ENCODE assay signal across 1 cellular context in the genomic region with DNA sequence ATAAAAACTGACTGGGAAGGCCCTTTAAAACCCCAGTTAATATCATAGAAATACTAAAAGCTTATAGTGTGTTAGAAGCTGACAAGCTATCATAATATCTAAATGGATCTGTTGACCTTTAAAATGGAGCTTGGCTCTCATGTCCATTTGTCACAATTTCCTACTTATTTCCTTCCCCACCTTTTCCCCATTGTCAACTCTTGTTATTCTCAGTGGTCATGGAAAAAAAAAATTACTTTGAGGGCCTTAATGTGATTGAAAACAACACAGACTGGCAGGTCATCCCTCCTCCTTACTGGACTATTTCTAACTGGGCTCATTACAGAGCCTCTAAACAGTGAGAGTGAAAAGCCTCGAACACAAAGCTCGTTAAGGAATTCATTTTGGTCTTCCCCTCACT.
TF ChIP-seq lines count a peak whose summit lies in the region.

No MANE protein-coding gene starts in this region.

TF ChIP-seq in GM23338, 12 proteins besides CTCF, POLR2A, EP300 and RAD21 (continued from another document):
- TF ChIP-seq, protein P1, sequence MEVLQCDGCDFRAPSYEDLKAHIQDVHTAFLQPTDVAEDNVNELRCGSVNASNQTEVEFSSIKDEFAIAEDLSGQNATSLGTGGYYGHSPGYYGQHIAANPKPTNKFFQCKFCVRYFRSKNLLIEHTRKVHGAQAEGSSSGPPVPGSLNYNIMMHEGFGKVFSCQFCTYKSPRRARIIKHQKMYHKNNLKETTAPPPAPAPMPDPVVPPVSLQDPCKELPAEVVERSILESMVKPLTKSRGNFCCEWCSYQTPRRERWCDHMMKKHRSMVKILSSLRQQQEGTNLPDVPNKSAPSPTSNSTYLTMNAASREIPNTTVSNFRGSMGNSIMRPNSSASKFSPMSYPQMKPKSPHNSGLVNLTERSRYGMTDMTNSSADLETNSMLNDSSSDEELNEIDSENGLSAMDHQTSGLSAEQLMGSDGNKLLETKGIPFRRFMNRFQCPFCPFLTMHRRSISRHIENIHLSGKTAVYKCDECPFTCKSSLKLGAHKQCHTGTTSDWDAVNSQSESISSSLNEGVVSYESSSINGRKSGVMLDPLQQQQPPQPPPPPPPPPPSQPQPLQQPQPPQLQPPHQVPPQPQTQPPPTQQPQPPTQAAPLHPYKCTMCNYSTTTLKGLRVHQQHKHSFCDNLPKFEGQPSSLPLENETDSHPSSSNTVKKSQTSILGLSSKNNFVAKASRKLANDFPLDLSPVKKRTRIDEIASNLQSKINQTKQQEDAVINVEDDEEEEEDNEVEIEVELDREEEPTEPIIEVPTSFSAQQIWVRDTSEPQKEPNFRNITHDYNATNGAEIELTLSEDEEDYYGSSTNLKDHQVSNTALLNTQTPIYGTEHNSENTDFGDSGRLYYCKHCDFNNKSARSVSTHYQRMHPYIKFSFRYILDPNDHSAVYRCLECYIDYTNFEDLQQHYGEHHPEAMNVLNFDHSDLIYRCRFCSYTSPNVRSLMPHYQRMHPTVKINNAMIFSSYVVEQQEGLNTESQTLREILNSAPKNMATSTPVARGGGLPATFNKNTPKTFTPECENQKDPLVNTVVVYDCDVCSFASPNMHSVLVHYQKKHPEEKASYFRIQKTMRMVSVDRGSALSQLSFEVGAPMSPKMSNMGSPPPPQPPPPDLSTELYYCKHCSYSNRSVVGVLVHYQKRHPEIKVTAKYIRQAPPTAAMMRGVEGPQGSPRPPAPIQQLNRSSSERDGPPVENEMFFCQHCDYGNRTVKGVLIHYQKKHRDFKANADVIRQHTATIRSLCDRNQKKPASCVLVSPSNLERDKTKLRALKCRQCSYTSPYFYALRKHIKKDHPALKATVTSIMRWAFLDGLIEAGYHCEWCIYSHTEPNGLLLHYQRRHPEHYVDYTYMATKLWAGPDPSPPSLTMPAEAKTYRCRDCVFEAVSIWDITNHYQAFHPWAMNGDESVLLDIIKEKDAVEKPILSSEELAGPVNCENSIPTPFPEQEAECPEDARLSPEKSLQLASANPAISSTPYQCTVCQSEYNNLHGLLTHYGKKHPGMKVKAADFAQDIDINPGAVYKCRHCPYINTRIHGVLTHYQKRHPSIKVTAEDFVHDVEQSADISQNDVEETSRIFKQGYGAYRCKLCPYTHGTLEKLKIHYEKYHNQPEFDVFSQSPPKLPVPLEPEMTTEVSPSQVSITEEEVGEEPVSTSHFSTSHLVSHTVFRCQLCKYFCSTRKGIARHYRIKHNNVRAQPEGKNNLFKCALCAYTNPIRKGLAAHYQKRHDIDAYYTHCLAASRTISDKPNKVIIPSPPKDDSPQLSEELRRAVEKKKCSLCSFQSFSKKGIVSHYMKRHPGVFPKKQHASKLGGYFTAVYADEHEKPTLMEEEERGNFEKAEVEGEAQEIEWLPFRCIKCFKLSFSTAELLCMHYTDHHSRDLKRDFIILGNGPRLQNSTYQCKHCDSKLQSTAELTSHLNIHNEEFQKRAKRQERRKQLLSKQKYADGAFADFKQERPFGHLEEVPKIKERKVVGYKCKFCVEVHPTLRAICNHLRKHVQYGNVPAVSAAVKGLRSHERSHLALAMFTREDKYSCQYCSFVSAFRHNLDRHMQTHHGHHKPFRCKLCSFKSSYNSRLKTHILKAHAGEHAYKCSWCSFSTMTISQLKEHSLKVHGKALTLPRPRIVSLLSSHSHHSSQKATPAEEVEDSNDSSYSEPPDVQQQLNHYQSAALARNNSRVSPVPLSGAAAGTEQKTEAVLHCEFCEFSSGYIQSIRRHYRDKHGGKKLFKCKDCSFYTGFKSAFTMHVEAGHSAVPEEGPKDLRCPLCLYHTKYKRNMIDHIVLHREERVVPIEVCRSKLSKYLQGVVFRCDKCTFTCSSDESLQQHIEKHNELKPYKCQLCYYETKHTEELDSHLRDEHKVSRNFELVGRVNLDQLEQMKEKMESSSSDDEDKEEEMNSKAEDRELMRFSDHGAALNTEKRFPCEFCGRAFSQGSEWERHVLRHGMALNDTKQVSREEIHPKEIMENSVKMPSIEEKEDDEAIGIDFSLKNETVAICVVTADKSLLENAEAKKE (CRISPR knock-in tag; IDR thresholded peaks at IDR 0.05) = no peak
- no peak for TF ChIP-seq JUNB (IDR thresholded peaks at IDR 0.05; ENCODE audit: unreplicated experiment)
- TF ChIP-seq ZNF114 (CRISPR knock-in tag; IDR thresholded peaks at IDR 0.05) = no peak
- no peak for TF ChIP-seq NANOG (IDR thresholded peaks at IDR 0.05; ENCODE audit: borderline replicate concordance)
- TF ChIP-seq CREB1 (CRISPR knock-in tag; IDR thresholded peaks at IDR 0.05; ENCODE audit: low read depth) = no peak
- TF ChIP-seq ETS1 (IDR thresholded peaks at IDR 0.05) = no peak
- no peak for TF ChIP-seq STAT1 (IDR thresholded peaks at IDR 0.05; ENCODE audit: unreplicated experiment)
